ENCODE assay signal across 11 cellular contexts in genomic region chr2:3595985-3596384, GRCh38. TPM values are rescaled to one million over a fixed set of nuclear protein-coding genes. Genes with fewer than 3 reads are reported as not detected.
A peak's percentile ranks its signal among the peaks of the same experiment; 100 is the strongest.
DNase-seq lines count a peak whose midpoint lies in the region; ATAC-seq and TF ChIP-seq lines count a peak whose summit lies in the region.
"Had no signal": no experiment of that assay in that cellular context is flagged by ENCODE, and none has a peak within 500 bp of the region (broad histone marks: within the 10 kb centered on the region; RNA-seq: fewer than 3 reads in every experiment).

No MANE protein-coding gene starts in this region.

- ATAC-seq in GM18861 (IDR thresholded peaks at IDR 0.05; ENCODE audit: unreplicated experiment), result peak; percentile 72
- ATAC-seq in GM21390 (IDR thresholded peaks at IDR 0.05; ENCODE audit: unreplicated experiment), result peak; percentile 83
- peak; percentile 83 for ATAC-seq in HG03342 (IDR thresholded peaks at IDR 0.05; ENCODE audit: unreplicated experiment)
- ATAC-seq in naive B cell (ENCODE audit: low read depth in 2 of 2), result peak; percentile 42 to 47
- no peak for ATAC-seq in HG02970 (IDR thresholded peaks at IDR 0.05; ENCODE audit: low FRiP score, unreplicated experiment)
- ATAC-seq in left cardiac atrium, result no peak

- H3K4me3 Mint-ChIP-seq in naive B cell (no peak overlapping the region), mesothelial cell of epicardium (no peak overlapping the region)
- H3K4me3 Mint-ChIP-seq: central memory CD8-positive, alpha-beta T cell had no signal

- H3K36me3 Mint-ChIP-seq in naive B cell (no peaks in the 10 kb centered on the region), mesothelial cell of epicardium (peaks cover 10% of the 10 kb centered on the region)

- no peak for DNase-seq in naive B cell
- no peak for DNase-seq in mesothelial cell of epicardium (ENCODE audit: low spot score in 2 of 2, unreplicated experiment in 2 of 2)
- no peak for DNase-seq in left cardiac atrium
- no peak for DNase-seq in inferior parietal cortex (ENCODE audit: extremely low spot score)
- DNase-seq: NCI-H524 treated with DMSO at 0.1 percent for 48 hours, substantia nigra had no signal

- no peak for TF ChIP-seq CTCF in mesothelial cell of epicardium (IDR thresholded peaks at IDR 0.05; ENCODE audit: unreplicated experiment)

- H3K4me1 Mint-ChIP-seq in naive B cell, result peaks cover 0 to 4% (median 2%) of the 10 kb centered on the region in 3 donors
- peaks cover 15% of the 10 kb centered on the region for H3K4me1 Mint-ChIP-seq in mesothelial cell of epicardium

- H3K27me3 Mint-ChIP-seq in naive B cell (peaks cover 0 to 14% (median 0%) of the 10 kb centered on the region in 3 donors), mesothelial cell of epicardium (ENCODE audit: low read depth) (peaks cover 2% of the 10 kb centered on the region)

- H3K9me3 Mint-ChIP-seq in naive B cell (peaks cover 0 to 2% (median 0%) of the 10 kb centered on the region in 7 donors), mesothelial cell of epicardium (no peaks in the 10 kb centered on the region)
- H3K9me3 Mint-ChIP-seq: central memory CD8-positive, alpha-beta T cell had no signal

- intact Hi-C loops in left cardiac atrium (cut with DNase I), result loop anchor here (5.0 to 10.0 kb wide), 2 partner anchors 49 to 56 kb away; no protein-coding TSS in a partner anchor

- H3K27ac Mint-ChIP-seq in naive B cell, result no peak overlapping the region
- H3K27ac Mint-ChIP-seq in mesothelial cell of epicardium, result no peak overlapping the region

RNA-seq across cellular contexts. Expression of gene COLEC11, which starts 1.1 kb away (rescaled TPM):
- not detected for polyA plus RNA-seq in naive B cell (ENCODE audit: low read depth in 6 of 6)
- 9.8 to 10.8 TPM (median 10.1 TPM) in 3 replicates for total RNA-seq in mesothelial cell of epicardium
- total RNA-seq in left cardiac atrium, result 10 to 100 TPM in 1 of 2 donors, 1 to 10 TPM in 1; 3.3 to 25.0 TPM

RNA-seq across cellular contexts. Expression of gene RPS7, which starts 20.9 kb away (rescaled TPM):
- 1,000 to 10,000 TPM in 4 of 6 donors, 100 to 1,000 TPM in 2; 612 to 1,284 (median 1,085) TPM for polyA plus RNA-seq in naive B cell (ENCODE audit: low read depth in 6 of 6)
- 1,528 to 1,604 TPM (median 1,590 TPM) in 3 replicates for total RNA-seq in mesothelial cell of epicardium
- total RNA-seq in left cardiac atrium, result 100 to 1,000 TPM; 765 to 811 TPM

RNA-seq across cellular contexts. Expression of gene RNASEH1, which starts 37.9 kb away (rescaled TPM):
- 10 to 100 TPM; 31.4 to 38.8 (median 36.2) TPM for polyA plus RNA-seq in naive B cell (ENCODE audit: low read depth in 6 of 6)
- total RNA-seq in mesothelial cell of epicardium, result 21.1 to 24.3 TPM (median 22.5 TPM) in 3 replicates
- 10 to 100 TPM; 17.3 to 22.2 TPM for total RNA-seq in left cardiac atrium

Comparison
In these comparisons a context has a peak if more than half of its experiments do, and no peak if none do; other contexts are left out.
1. ATAC-seq: peak in GM18861 (single experiment), GM21390 (single experiment), HG03342 (single experiment) and naive B cell (2 of 2); none in HG02970 (single experiment) and left cardiac atrium (0 of 2).